In the genomic region with DNA sequence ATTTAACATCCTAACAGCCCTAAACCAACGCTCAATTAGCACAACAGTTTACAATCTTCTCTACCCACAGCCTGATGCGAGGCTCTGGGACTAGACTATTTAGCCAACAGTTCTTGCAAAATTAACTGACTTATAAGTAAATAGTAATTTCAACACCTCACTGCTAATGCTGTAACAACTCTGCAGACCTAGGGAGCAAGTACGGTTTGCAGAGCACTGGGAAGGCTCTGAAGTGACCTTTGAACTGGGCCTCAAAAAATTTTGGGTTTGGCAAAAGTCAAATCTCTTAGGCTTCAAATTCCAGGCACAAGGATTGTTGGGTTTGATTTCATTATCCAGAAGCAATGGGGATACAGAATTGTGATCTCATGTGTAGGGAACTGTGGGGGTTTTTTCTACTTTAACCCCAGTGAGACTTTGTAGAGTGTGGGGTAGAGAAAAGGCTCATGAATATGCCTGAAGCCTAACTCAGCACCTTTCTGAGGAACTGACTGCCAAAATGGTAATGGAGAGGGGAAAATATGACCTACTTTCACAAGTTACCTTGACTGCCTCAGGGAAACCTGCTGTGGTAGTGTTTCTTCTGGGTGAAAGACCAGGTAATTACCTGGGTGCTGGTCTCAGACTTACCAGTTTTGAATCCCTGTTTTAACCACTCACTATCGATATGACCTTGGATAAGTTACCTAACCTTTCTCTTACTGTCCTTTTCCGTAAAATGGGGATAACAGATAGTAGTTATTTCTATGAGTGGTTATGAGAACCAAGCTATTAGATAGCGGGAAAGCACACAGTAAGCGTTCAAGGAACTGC, we compare ENCODE assay signal across 9 cellular contexts. TPM values are rescaled to one million over a fixed set of nuclear protein-coding genes. Genes with fewer than 3 reads are reported as not detected.
DNase-seq lines count a peak whose midpoint lies in the region; ATAC-seq, FAIRE-seq and TF ChIP-seq lines count a peak whose summit lies in the region.
"Had no signal": no experiment of that assay in that cellular context is flagged by ENCODE, and none has a peak within 500 bp of the region (broad histone marks: within the 10 kb centered on the region; RNA-seq: fewer than 3 reads in every experiment).

No MANE protein-coding gene starts in this region.

- H3K4me3 Mint-ChIP-seq in memory B cell, result peak overlapping the region; percentile 88

- H3K4me3 ChIP-seq in heart left ventricle, result peak overlapping the region in 11 of 12 donors; percentile 30 to 81 (median 71)
- peak overlapping the region; percentile 86 for H3K4me3 ChIP-seq in adipocyte (ENCODE audit: low read length)
- H3K4me3 ChIP-seq in vagina, result peak overlapping the region; percentile 66 to 67

- DNase-seq in heart left ventricle (no peak), Right ventricle myocardium superior (no peak), adipocyte (ENCODE audit: low read depth) (no peak), memory B cell (ENCODE audit: low spot score in 2 of 2) (no peak), vagina (ENCODE audit: extremely low spot score in 2 of 2) (no peak), NCI-H1417 treated with DMSO at 0.1 percent for 48 hours (lab: John Stamatoyannopoulos, UW) (no peak), HTR-8/SVneo (ENCODE audit: insufficient read length, low spot score) (no peak)
- DNase-seq in stimulated activated CD4-positive, alpha-beta T cell treated with anti-CD3 and anti-CD28 coated beads, Interleukin-1b, Interleukin-23, amount 100 ng/mL, for 48 hours, result no peak

- H3K27me3 ChIP-seq in heart left ventricle (no peaks in the 10 kb centered on the region), adipocyte (replicated peaks; ENCODE audit: control insufficient read depth, insufficient read depth, low read length) (no peaks in the 10 kb centered on the region), vagina (no peaks in the 10 kb centered on the region)

- peaks cover 0 to 35% (median 30%) of the 10 kb centered on the region in 9 donors for H3K36me3 ChIP-seq in heart left ventricle
- H3K36me3 ChIP-seq in adipocyte (ENCODE audit: control insufficient read depth, insufficient read depth, low read length, severe bottlenecking), result peaks cover 18% of the 10 kb centered on the region
- H3K36me3 ChIP-seq in vagina, result peaks cover 0 to 21% of the 10 kb centered on the region in 2 donors

- H3K27ac ChIP-seq in heart left ventricle, result peak overlapping the region; percentile 80 to 99 (median 94)
- peak overlapping the region; percentile 89 for H3K27ac ChIP-seq in vagina

- TF ChIP-seq POLR2A in heart left ventricle (IDR thresholded peaks at IDR 0.05), result no peak
- TF ChIP-seq POLR2A in vagina (IDR thresholded peaks at IDR 0.05), result no peak

- no peaks in the 10 kb centered on the region for H3K27me3 Mint-ChIP-seq in memory B cell

- H3K4me1 ChIP-seq in heart left ventricle (peaks cover 4 to 43% (median 31%) of the 10 kb centered on the region in 12 donors), adipocyte (ENCODE audit: control insufficient read depth, insufficient read depth, low read length) (peaks cover 37% of the 10 kb centered on the region), vagina (peaks cover 39% of the 10 kb centered on the region)

- H3K36me3 Mint-ChIP-seq in memory B cell, result peaks cover 7% of the 10 kb centered on the region

- H3K9me3 ChIP-seq in heart left ventricle (no peaks in the 10 kb centered on the region), adipocyte (ENCODE audit: control insufficient read depth, low read length) (no peaks in the 10 kb centered on the region), vagina (no peaks in the 10 kb centered on the region)

- H3K4me1 Mint-ChIP-seq in memory B cell, result peaks cover 24% of the 10 kb centered on the region

- WGBS in heart left ventricle, 4 donors, result 85 to 92% (median 89%) methylated on average over 7 of the region's 7 CpGs

- no peak for TF ChIP-seq CTCF in heart left ventricle (IDR thresholded peaks at IDR 0.05)
- TF ChIP-seq CTCF in vagina (IDR thresholded peaks at IDR 0.05), result no peak

- ATAC-seq in heart left ventricle (no peak), Right ventricle myocardium superior (ENCODE audit: poor library complexity) (no peak), memory B cell (ENCODE audit: low read depth) (no peak)

- H3K9me3 Mint-ChIP-seq in memory B cell, result no peaks in the 10 kb centered on the region

- peak overlapping the region; percentile 97 for H3K27ac Mint-ChIP-seq in memory B cell

- no peak for FAIRE-seq in HTR-8/SVneo (lab: Jason Lieb, UNC)

- intact Hi-C loops in heart left ventricle (cut with DNase I) (loop anchor here in 1 of 10 donors (2.0 kb wide), 1 partner anchor 70 kb away; a partner anchor contains a TSS), Right ventricle myocardium superior (cut with DNase I) (no loop called here), vagina (cut with DNase I) (no loop called here)

- H3K9ac ChIP-seq in adipocyte (ENCODE audit: low read length), result peak overlapping the region; percentile 99

RNA-seq across cellular contexts. Expression of a gene that starts 0.9 kb away (rescaled TPM):
- total RNA-seq in heart left ventricle (10 to 100 TPM; 13.2 to 35.9 (median 18.6) TPM), Right ventricle myocardium superior (15.5 TPM), vagina (45.7 TPM)
- 10 to 100 TPM in 1 of 2 donors, 1 to 10 TPM in 1; 8.7 to 21.5 TPM for polyA plus RNA-seq in heart left ventricle

RNA-seq across cellular contexts. Expression of a gene that starts 21.8 kb away (rescaled TPM):
- total RNA-seq in heart left ventricle (10 to 100 TPM; 12.5 to 23.7 (median 16.5) TPM), Right ventricle myocardium superior (25.0 TPM), vagina (2.9 TPM)
- 10 to 100 TPM; 19.0 to 40.2 TPM for polyA plus RNA-seq in heart left ventricle

RNA-seq across cellular contexts. Expression of a gene that starts 26.9 kb away (rescaled TPM):
- total RNA-seq in heart left ventricle (1 to 10 TPM in 2 of 9 donors, under 1 TPM in 7; 0.56 to 1.9 (median 0.74) TPM), Right ventricle myocardium superior (0.97 TPM), vagina (not detected)
- under 1 TPM; 0.83 to 0.95 TPM for polyA plus RNA-seq in heart left ventricle

RNA-seq across cellular contexts. Expression of a gene that starts 30.3 kb away (rescaled TPM):
- total RNA-seq in heart left ventricle (not detected), Right ventricle myocardium superior (not detected), vagina (not detected)
- not detected for polyA plus RNA-seq in heart left ventricle
- total RNA-seq: RPMI7951 had no signal

RNA-seq across cellular contexts. Expression of a gene that starts 43.6 kb away (rescaled TPM):
- total RNA-seq in heart left ventricle (10 to 100 TPM in 6 of 9 donors, 1 to 10 TPM in 3; 8.8 to 19.8 (median 10.8) TPM), Right ventricle myocardium superior (7.5 TPM), vagina (8.3 TPM)
- 10 to 100 TPM in 1 of 2 donors, 1 to 10 TPM in 1; 7.7 to 19.4 TPM for polyA plus RNA-seq in heart left ventricle
